In genomic region chr6:6711832-6712231, GRCh38 we compare ENCODE assay signal across 8 cellular contexts.
DNase-seq lines count a peak whose midpoint lies in the region; ATAC-seq and TF ChIP-seq lines count a peak whose summit lies in the region.

No MANE protein-coding gene starts in this region.

- H3K9me2 ChIP-seq in DOHH2 (replicated peaks; ENCODE audit: control insufficient read depth, low read length), result no peaks in the 10 kb centered on the region

- peaks cover 38% of the 10 kb centered on the region for H3K27me3 ChIP-seq in DOHH2 (ENCODE audit: control insufficient read depth, low read length)

- no peaks in the 10 kb centered on the region for H3K79me2 ChIP-seq in DOHH2 (ENCODE audit: control insufficient read depth, low read length)

- H3K27ac ChIP-seq in DOHH2 (ENCODE audit: low read depth, low read length), result no peak overlapping the region

- peak overlapping the region; percentile 55 for H3K4me2 ChIP-seq in DOHH2 (ENCODE audit: low read length)

- no peaks in the 10 kb centered on the region for H3K9me3 ChIP-seq in DOHH2 (ENCODE audit: control insufficient read depth, insufficient read depth, low read length)

- no peaks in the 10 kb centered on the region for H3K36me3 ChIP-seq in DOHH2 (ENCODE audit: control insufficient read depth, low read length)

- no peak for TF ChIP-seq CTCF in DOHH2 (IDR thresholded peaks at IDR 0.05; ENCODE audit: low read depth, low read length, poor library complexity, severe bottlenecking)

- H3K4me1 ChIP-seq in DOHH2 (ENCODE audit: control insufficient read depth, low read length), result peaks cover 24% of the 10 kb centered on the region

- ATAC-seq in GM21786 (IDR thresholded peaks at IDR 0.05; ENCODE audit: unreplicated experiment) (peak; percentile 39), HG02840 (IDR thresholded peaks at IDR 0.05; ENCODE audit: low FRiP score, unreplicated experiment) (no peak)

- no peaks in the 10 kb centered on the region for H3F3A ChIP-seq in DOHH2 (ENCODE audit: control insufficient read depth, insufficient read depth)

- no peaks in the 10 kb centered on the region for H4K20me1 ChIP-seq in DOHH2 (ENCODE audit: control insufficient read depth, insufficient read depth, low read depth, low read length)

- H3K4me3 ChIP-seq in DOHH2 (ENCODE audit: low read length), result peak overlapping the region; percentile 41

- DNase-seq in SKM-1 treated with dmso at 0.1 percent for 144 hours (lab: John Stamatoyannopoulos, UW; ENCODE audit: unreplicated experiment) (peak; percentile 95), midbrain (lab: John Stamatoyannopoulos, UW) (peak; percentile 38), NCI-H510A treated with DMSO at 0.1 percent for 48 hours (lab: John Stamatoyannopoulos, UW) (no peak), AG08396 (ENCODE audit: low spot score) (no peak), HuH-7 (ENCODE audit: low spot score) (no peak)

Comparison
In these comparisons a context has a peak if more than half of its experiments do, and no peak if none do; other contexts are left out.
1. DNase-seq: peak in SKM-1 treated with dmso at 0.1 percent for 144 hours (single experiment) and midbrain (single experiment); none in NCI-H510A treated with DMSO at 0.1 percent for 48 hours (single experiment), AG08396 (single experiment) and HuH-7 (single experiment).